ENCODE assay signal across 22 cellular contexts in genomic region chr13:53237696-53238095, GRCh38.
"Had no signal": no experiment of that assay in that cellular context is flagged by ENCODE, and none has a peak within 500 bp of the region (broad histone marks: within the 10 kb centered on the region; RNA-seq: fewer than 3 reads in every experiment).

No MANE protein-coding gene starts in this region.

- H3K27ac ChIP-seq: adrenal gland, breast epithelium, colonic mucosa, esophagus squamous epithelium, gastrocnemius medialis, left lung, sigmoid colon, upper lobe of left lung had no signal

- H3K9me3 ChIP-seq: adrenal gland, breast epithelium, colonic mucosa, esophagus squamous epithelium, gastrocnemius medialis, left lung, sigmoid colon, upper lobe of left lung had no signal

- H3K4me1 ChIP-seq: adrenal gland, breast epithelium, colonic mucosa, esophagus squamous epithelium, gastrocnemius medialis, left lung, upper lobe of left lung had no signal

- H3K4me3 ChIP-seq: adrenal gland, breast epithelium, colonic mucosa, dorsolateral prefrontal cortex, esophagus squamous epithelium, gastrocnemius medialis, left lung, lung, sigmoid colon, upper lobe of left lung had no signal

- ATAC-seq: activated T-cell treated with anti-CD3 and anti-CD28 coated beads, Interleukin-2, amount 50 U/mL, for 4 hours; gastrocnemius medialis; left lung; naive thymus-derived CD4-positive, alpha-beta T cell; stimulated activated naive CD8-positive, alpha-beta T cell treated with anti-CD3 and anti-CD28 coated beads, Interleukin-15, Interleukin-2, amounts not matched to agents 100 U/mL and 50 U/mL, for 24 hours had no signal

- H3K36me3 ChIP-seq: adrenal gland, breast epithelium, colonic mucosa, esophagus squamous epithelium, gastrocnemius medialis, left lung, sigmoid colon, upper lobe of left lung had no signal

- H3K27me3 ChIP-seq: adrenal gland, colonic mucosa, gastrocnemius medialis, sigmoid colon, upper lobe of left lung had no signal

- FAIRE-seq: astrocyte had no signal

- DNase-seq: activated CD4-positive, alpha-beta T cell treated with anti-CD3 and anti-CD28 coated beads for 4 hours; activated CD4-positive, alpha-beta T cell treated with anti-CD3 and anti-CD28 coated beads, Interleukin-2, amount 50 U/mL, for 48 hours; activated CD4-positive, CD25-positive, alpha-beta regulatory T cell; activated CD8-positive, alpha-beta memory T cell treated with anti-CD3 and anti-CD28 coated beads, Interleukin-2, amount 50 U/mL, for 48 hours; activated naive CD4-positive, alpha-beta T cell; activated T-cell treated with anti-CD3 and anti-CD28 coated beads, Interleukin-2, amount 50 U/mL, for 4 hours; adrenal gland; colonic mucosa; esophagus squamous epithelium; gastrocnemius medialis; hippocampal formation; kidney glomerular epithelial cell; left lung; naive thymus-derived CD4-positive, alpha-beta T cell; sigmoid colon; stimulated activated CD4-positive, alpha-beta T cell treated with anti-CD3 and anti-CD28 coated beads, Interleukin-4, amount 100 ng/mL, for 24 hours; stimulated activated naive CD8-positive, alpha-beta T cell treated with anti-CD3 and anti-CD28 coated beads, Interleukin-15, Interleukin-2, amounts not matched to agents 100 U/mL and 50 U/mL, for 24 hours; upper lobe of left lung had no signal
